ENCODE assay signal across 9 cellular contexts in genomic region chr20:43404880-43405279, GRCh38. TPM values are rescaled to one million over a fixed set of nuclear protein-coding genes. Genes with fewer than 3 reads are reported as not detected.
DNase-seq lines count a peak whose midpoint lies in the region; ATAC-seq and TF ChIP-seq lines count a peak whose summit lies in the region.
"Had no signal": no experiment of that assay in that cellular context is flagged by ENCODE, and none has a peak within 500 bp of the region (broad histone marks: within the 10 kb centered on the region; RNA-seq: fewer than 3 reads in every experiment).

No MANE protein-coding gene starts in this region.

- H3K27ac ChIP-seq in neural progenitor cell (no peak overlapping the region), ascending aorta (no peak overlapping the region)

- H3K27me3 ChIP-seq in neural progenitor cell (peaks cover 13% of the 10 kb centered on the region), ascending aorta (no peaks in the 10 kb centered on the region)

- TF ChIP-seq CTCF in neural progenitor cell (IDR thresholded peaks at IDR 0.05) (peak; percentile 54), ascending aorta (IDR thresholded peaks at IDR 0.05) (no peak)

- H3K36me3 ChIP-seq in neural progenitor cell (no peaks in the 10 kb centered on the region), ascending aorta (no peaks in the 10 kb centered on the region)

- H3K4me1 ChIP-seq in neural progenitor cell (no peaks in the 10 kb centered on the region), ascending aorta (no peaks in the 10 kb centered on the region)

- DNase-seq in EL (peak; percentile 33), HK-2 (ENCODE audit: unreplicated experiment) (peak; percentile 30), neural progenitor cell (ENCODE audit: low spot score) (peak; percentile 28), ascending aorta (ENCODE audit: low spot score in 2 of 2) (no peak)
- peak; percentile 14 for DNase-seq in activated CD4-positive, alpha-beta T cell treated with anti-CD3 and anti-CD28 coated beads, Interleukin-2, amount 10 ng/mL, durations not matched to agents 7 days and 5 days
- DNase-seq in naive thymus-derived CD8-positive, alpha-beta T cell, result no peak

- H3K4me3 Mint-ChIP-seq in activated CD4-positive, alpha-beta T cell treated with anti-CD3 and anti-CD28 coated beads, Interleukin-2, amount 10 ng/mL, durations not matched to agents 7 days and 5 days, result no peak overlapping the region
- H3K4me3 Mint-ChIP-seq in neural progenitor cell, result no peak overlapping the region
- no peak overlapping the region for H3K4me3 Mint-ChIP-seq in naive thymus-derived CD8-positive, alpha-beta T cell
- H3K4me3 Mint-ChIP-seq: naive thymus-derived CD4-positive, alpha-beta T cell had no signal

- H3K4me3 ChIP-seq in neural progenitor cell (no peak overlapping the region), ascending aorta (no peak overlapping the region)

- no peak for ATAC-seq in naive thymus-derived CD8-positive, alpha-beta T cell
- ATAC-seq in GM21528 (IDR thresholded peaks at IDR 0.05; ENCODE audit: low FRiP score, unreplicated experiment), result no peak
- ATAC-seq: naive thymus-derived CD4-positive, alpha-beta T cell had no signal

- H3K79me2 ChIP-seq in neural progenitor cell (ENCODE audit: low read depth), result no peaks in the 10 kb centered on the region

- no peaks in the 10 kb centered on the region for H3K9me3 ChIP-seq in neural progenitor cell (ENCODE audit: low read depth)
- no peaks in the 10 kb centered on the region for H3K9me3 ChIP-seq in ascending aorta

- H3K27ac Mint-ChIP-seq in activated CD4-positive, alpha-beta T cell treated with anti-CD3 and anti-CD28 coated beads, Interleukin-2, amount 10 ng/mL, durations not matched to agents 7 days and 5 days, result no peak overlapping the region
- H3K27ac Mint-ChIP-seq in neural progenitor cell, result no peak overlapping the region
- H3K27ac Mint-ChIP-seq in naive thymus-derived CD8-positive, alpha-beta T cell, result no peak overlapping the region
- H3K27ac Mint-ChIP-seq: activated T-helper 2 cell treated with anti-CD3 and anti-CD28 coated beads, Interferon-gamma antibody, Interleukin-2, Interleukin-4, amounts not matched to agents 10 μg/mL and 5 μg/mL and 100 μg/mL, durations not matched to agents 14 hours and 24 hours and 36 hours; naive thymus-derived CD4-positive, alpha-beta T cell had no signal

- intact Hi-C loops in ascending aorta (cut with DNase I), result no loop called here

- H3F3A ChIP-seq in neural progenitor cell (ENCODE audit: low read depth), result no peaks in the 10 kb centered on the region

- H2AFZ ChIP-seq in neural progenitor cell (replicated peaks), result no peak overlapping the region

- H3K4me1 Mint-ChIP-seq in activated CD4-positive, alpha-beta T cell treated with anti-CD3 and anti-CD28 coated beads, Interleukin-2, amount 10 ng/mL, durations not matched to agents 7 days and 5 days, result no peaks in the 10 kb centered on the region
- H3K4me1 Mint-ChIP-seq in neural progenitor cell, result no peaks in the 10 kb centered on the region
- no peaks in the 10 kb centered on the region for H3K4me1 Mint-ChIP-seq in naive thymus-derived CD8-positive, alpha-beta T cell
- H3K4me1 Mint-ChIP-seq: naive thymus-derived CD4-positive, alpha-beta T cell had no signal

- H3K36me3 Mint-ChIP-seq in activated CD4-positive, alpha-beta T cell treated with anti-CD3 and anti-CD28 coated beads, Interleukin-2, amount 10 ng/mL, durations not matched to agents 7 days and 5 days (ENCODE audit: low read depth), result no peaks in the 10 kb centered on the region
- no peaks in the 10 kb centered on the region for H3K36me3 Mint-ChIP-seq in neural progenitor cell
- peaks cover 2 to 21% (median 6%) of the 10 kb centered on the region in 3 donors for H3K36me3 Mint-ChIP-seq in naive thymus-derived CD8-positive, alpha-beta T cell

- no peak overlapping the region for H3K9ac ChIP-seq in neural progenitor cell

- H3K9me3 Mint-ChIP-seq in activated CD4-positive, alpha-beta T cell treated with anti-CD3 and anti-CD28 coated beads, Interleukin-2, amount 10 ng/mL, durations not matched to agents 7 days and 5 days, result peaks cover 2% of the 10 kb centered on the region
- H3K9me3 Mint-ChIP-seq in neural progenitor cell, result peaks cover 11% of the 10 kb centered on the region
- peaks cover 0 to 36% (median 10%) of the 10 kb centered on the region in 9 donors for H3K9me3 Mint-ChIP-seq in naive thymus-derived CD8-positive, alpha-beta T cell
- H3K9me3 Mint-ChIP-seq: activated T-helper 2 cell treated with anti-CD3 and anti-CD28 coated beads, Interferon-gamma antibody, Interleukin-2, Interleukin-4, amounts not matched to agents 10 μg/mL and 5 μg/mL and 100 μg/mL, durations not matched to agents 14 hours and 24 hours and 36 hours had no signal

- POLR2A ChIA-PET in activated CD4-positive, alpha-beta T cell treated with anti-CD3 and anti-CD28 coated beads, Interleukin-2, amount 10 ng/mL, durations not matched to agents 7 days and 5 days (lab: Charles Lee), result no interaction called here
- POLR2A ChIA-PET in naive thymus-derived CD8-positive, alpha-beta T cell (lab: Charles Lee), result no interaction called here

- H3K4me2 ChIP-seq in neural progenitor cell, result no peak overlapping the region

- CTCF ChIA-PET in activated CD4-positive, alpha-beta T cell treated with anti-CD3 and anti-CD28 coated beads, Interleukin-2, amount 10 ng/mL, durations not matched to agents 7 days and 5 days (lab: Charles Lee), result interaction anchor here (0.8 to 1.0 kb wide), 2 partner anchors 13 to 34 kb away, joined by 3 read pairs; no protein-coding TSS in a partner anchor

- H3K27me3 Mint-ChIP-seq in activated CD4-positive, alpha-beta T cell treated with anti-CD3 and anti-CD28 coated beads, Interleukin-2, amount 10 ng/mL, durations not matched to agents 7 days and 5 days, result peaks cover 16% of the 10 kb centered on the region
- peaks cover 5% of the 10 kb centered on the region for H3K27me3 Mint-ChIP-seq in neural progenitor cell (ENCODE audit: insufficient read depth, low read depth)
- H3K27me3 Mint-ChIP-seq in naive thymus-derived CD8-positive, alpha-beta T cell, result peaks cover 38 to 65% (median 44%) of the 10 kb centered on the region in 5 donors

- H4K20me1 ChIP-seq in neural progenitor cell (ENCODE audit: low read depth), result no peaks in the 10 kb centered on the region

RNA-seq across cellular contexts. Expression of gene SRSF6, which starts 52.8 kb away (rescaled TPM):
- 100 to 1,000 TPM; 166 to 172 TPM for total RNA-seq in activated CD4-positive, alpha-beta T cell treated with anti-CD3 and anti-CD28 coated beads, Interleukin-2, amount 10 ng/mL, durations not matched to agents 7 days and 5 days
- total RNA-seq in neural progenitor cell (ENCODE audit: low replicate concordance) (79.6 and 86.1 TPM in 2 replicates), ascending aorta (23.9 TPM)
- 100 to 1,000 TPM; 233 to 241 TPM for total RNA-seq in naive thymus-derived CD8-positive, alpha-beta T cell
- 10 to 100 TPM; 41.1 to 54.8 (median 41.8) TPM for polyA plus RNA-seq in naive thymus-derived CD8-positive, alpha-beta T cell

Comparison
In these comparisons a context has a peak if more than half of its experiments do, and no peak if none do; other contexts are left out.
1. DNase-seq: peak in EL (single experiment), HK-2 (single experiment), activated CD4-positive, alpha-beta T cell treated with anti-CD3 and anti-CD28 coated beads, Interleukin-2, amount 10 ng/mL, durations not matched to agents 7 days and 5 days (single experiment) and neural progenitor cell (single experiment); none in naive thymus-derived CD8-positive, alpha-beta T cell (0 of 10) and ascending aorta (0 of 2).